In the genomic region with DNA sequence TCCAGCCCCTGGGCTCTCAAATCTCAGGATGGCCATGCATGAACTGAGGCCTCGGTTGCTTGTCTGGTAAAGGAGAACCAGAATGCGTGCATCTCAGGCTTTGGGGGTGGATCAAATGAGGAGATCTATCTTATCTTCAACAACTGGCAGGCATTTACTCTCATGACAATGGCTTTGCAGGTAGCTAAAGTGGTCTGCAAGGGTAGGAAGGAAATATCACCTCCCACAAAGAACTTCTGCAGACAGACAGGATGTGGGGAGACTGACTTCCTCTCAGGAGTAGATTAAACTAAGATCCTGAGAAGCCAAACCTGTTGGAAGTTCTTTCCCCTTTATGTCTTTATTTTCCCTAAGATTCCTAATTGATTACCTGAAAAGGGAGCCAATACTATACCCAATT, we compare ENCODE assay signal across 20 cellular contexts. TPM values are rescaled to one million over a fixed set of nuclear protein-coding genes. Genes with fewer than 3 reads are reported as not detected.
A peak's percentile ranks its signal among the peaks of the same experiment; 100 is the strongest.
DNase-seq lines count a peak whose midpoint lies in the region; ATAC-seq lines count a peak whose summit lies in the region.
"Had no signal": no experiment of that assay in that cellular context is flagged by ENCODE, and none has a peak within 500 bp of the region (broad histone marks: within the 10 kb centered on the region; RNA-seq: fewer than 3 reads in every experiment).

No MANE protein-coding gene starts in this region.

- DNase-seq in left ventricle myocardium superior (no peak), Right ventricle myocardium superior (no peak), immature natural killer cell (peak; percentile 28 to 41 (median 35)), A172 (ENCODE audit: low spot score) (no peak), AG08396 (ENCODE audit: low spot score) (no peak)
- no peak for DNase-seq in T-helper 2 cell treated with Interferon-gamma antibody and Interleukin-4, amounts not matched to agents 5 μg/mL and 100 μg/mL, for 36 hours (ENCODE audit: low spot score)
- DNase-seq: activated CD8-positive, alpha-beta memory T cell treated with anti-CD3 and anti-CD28 coated beads for 24 hours; amygdala; central memory CD4-positive, alpha-beta T cell; esophagus squamous epithelium; lower lobe of right lung; NCI-H1417 treated with DMSO at 0.1 percent for 48 hours; SIG-M5; T-helper 17 cell had no signal

- H3K9me3 Mint-ChIP-seq in T-helper 2 cell treated with Interferon-gamma antibody and Interleukin-4, amounts not matched to agents 5 μg/mL and 100 μg/mL, for 36 hours = no peaks in the 10 kb centered on the region
- H3K9me3 Mint-ChIP-seq in immature natural killer cell = no peaks in the 10 kb centered on the region
- H3K9me3 Mint-ChIP-seq: activated T-helper 1 cell treated with anti-CD3 and anti-CD28 coated beads, Interleukin-12 subunit alpha, Interleukin-12 subunit beta, Interleukin-2, Interleukin-4 antibody, amounts not matched to agents 30 ng/mL and 10 ng/mL and 1 ng/mL, durations not matched to agents 14 hours and 24 hours and 36 hours had no signal

- H3K27me3 Mint-ChIP-seq in T-helper 2 cell treated with Interferon-gamma antibody and Interleukin-4, amounts not matched to agents 5 μg/mL and 100 μg/mL, for 36 hours (ENCODE audit: low read depth) = peaks cover 2% of the 10 kb centered on the region
- H3K27me3 Mint-ChIP-seq in immature natural killer cell (ENCODE audit: low read depth in 3 of 3) = peaks cover 0 to 4% (median 2%) of the 10 kb centered on the region in 3 donors
- H3K27me3 Mint-ChIP-seq: stimulated activated memory B cell treated with anti-CD40 and anti-IgM and Interleukin-4, amounts not matched to agents 10 μg/mL and 1 μg/mL and 100 μg/mL, for 72 hours; T-helper 17 cell had no signal

- H3K36me3 Mint-ChIP-seq in T-helper 2 cell treated with Interferon-gamma antibody and Interleukin-4, amounts not matched to agents 5 μg/mL and 100 μg/mL, for 36 hours (ENCODE audit: low read depth) = no peaks in the 10 kb centered on the region
- no peaks in the 10 kb centered on the region for H3K36me3 Mint-ChIP-seq in immature natural killer cell
- H3K36me3 Mint-ChIP-seq: stimulated activated memory B cell treated with anti-CD40 and anti-IgM and Interleukin-4, amounts not matched to agents 10 μg/mL and 1 μg/mL and 100 μg/mL, for 72 hours had no signal

- H3K4me3 Mint-ChIP-seq in T-helper 2 cell treated with Interferon-gamma antibody and Interleukin-4, amounts not matched to agents 5 μg/mL and 100 μg/mL, for 36 hours = peak overlapping the region; percentile 10
- peak overlapping the region; percentile 64 to 81 (median 76) for H3K4me3 Mint-ChIP-seq in immature natural killer cell
- H3K4me3 Mint-ChIP-seq: activated T-helper 1 cell treated with anti-CD3 and anti-CD28 coated beads, Interleukin-12 subunit alpha, Interleukin-12 subunit beta, Interleukin-2, Interleukin-4 antibody, amounts not matched to agents 30 ng/mL and 10 ng/mL and 1 ng/mL, durations not matched to agents 14 hours and 24 hours and 36 hours; stimulated activated memory B cell treated with anti-CD40 and anti-IgM and Interleukin-4, amounts not matched to agents 10 μg/mL and 1 μg/mL and 100 μg/mL, for 72 hours; T-helper 17 cell had no signal

- intact Hi-C loops in left ventricle myocardium superior (cut with micrococcal nuclease) = no loop called here
- intact Hi-C loops in Right ventricle myocardium superior (cut with DNase I) = loop anchor here (10.0 kb wide), 1 partner anchor 96 kb away; no protein-coding TSS in a partner anchor

- H3K27ac Mint-ChIP-seq in T-helper 2 cell treated with Interferon-gamma antibody and Interleukin-4, amounts not matched to agents 5 μg/mL and 100 μg/mL, for 36 hours = no peak overlapping the region
- H3K27ac Mint-ChIP-seq in immature natural killer cell = peak overlapping the region; percentile 4 to 88 (median 82)
- H3K27ac Mint-ChIP-seq: activated T-helper 1 cell treated with anti-CD3 and anti-CD28 coated beads, Interleukin-12 subunit alpha, Interleukin-12 subunit beta, Interleukin-2, Interleukin-4 antibody, amounts not matched to agents 30 ng/mL and 10 ng/mL and 1 ng/mL, durations not matched to agents 14 hours and 24 hours and 36 hours; stimulated activated memory B cell treated with anti-CD40 and anti-IgM and Interleukin-4, amounts not matched to agents 10 μg/mL and 1 μg/mL and 100 μg/mL, for 72 hours; T-helper 17 cell had no signal

- H3K4me1 Mint-ChIP-seq in T-helper 2 cell treated with Interferon-gamma antibody and Interleukin-4, amounts not matched to agents 5 μg/mL and 100 μg/mL, for 36 hours (ENCODE audit: low read depth) = peaks cover 35% of the 10 kb centered on the region
- peaks cover 83% of the 10 kb centered on the region in 2 donors for H3K4me1 Mint-ChIP-seq in immature natural killer cell
- H3K4me1 Mint-ChIP-seq: stimulated activated memory B cell treated with anti-CD40 and anti-IgM and Interleukin-4, amounts not matched to agents 10 μg/mL and 1 μg/mL and 100 μg/mL, for 72 hours; T-helper 17 cell had no signal

- ATAC-seq in left ventricle myocardium superior (peak; percentile 20), Right ventricle myocardium superior (ENCODE audit: poor library complexity) (no peak), GM18520 (IDR thresholded peaks at IDR 0.05; ENCODE audit: unreplicated experiment) (no peak), GM18867 (IDR thresholded peaks at IDR 0.05; ENCODE audit: unreplicated experiment) (no peak)
- ATAC-seq: lower lobe of right lung; sciatic nerve; stimulated activated memory B cell treated with anti-CD40 and anti-IgM and Interleukin-4, amounts not matched to agents 10 μg/mL and 1 μg/mL and 100 μg/mL, for 72 hours; T-helper 17 cell had no signal

RNA-seq across cellular contexts. Expression of a gene that starts 7.8 kb away (rescaled TPM):
- total RNA-seq in left ventricle myocardium superior (27.4 TPM), Right ventricle myocardium superior (18.5 TPM)
- polyA plus RNA-seq in immature natural killer cell = 10 to 100 TPM in 1 of 3 donors, 1 to 10 TPM in 2; 6.9 to 15.8 (median 7.5) TPM
- not detected in 2 replicates for total RNA-seq in A172 (2014; rRNA removed; shearing (Covaris generic))
- total RNA-seq: activated T-helper 1 cell treated with anti-CD3 and anti-CD28 coated beads, Interleukin-12 subunit alpha, Interleukin-12 subunit beta, Interleukin-2, Interleukin-4 antibody, amounts not matched to agents 30 ng/mL and 10 ng/mL and 1 ng/mL, durations not matched to agents 14 hours and 24 hours and 36 hours; OCI-LY7; T-helper 17 cell had no signal

Comparison
In these comparisons a context has a peak if more than half of its experiments do, and no peak if none do; other contexts are left out.
1. DNase-seq: peak in immature natural killer cell (3 of 3); none in left ventricle myocardium superior (single experiment), Right ventricle myocardium superior (single experiment), T-helper 2 cell treated with Interferon-gamma antibody and Interleukin-4, amounts not matched to agents 5 μg/mL and 100 μg/mL, for 36 hours (single experiment), A172 (single experiment) and AG08396 (single experiment).
2. RNA of a gene that starts 7.8 kb away (total RNA-seq): 27.4 TPM in left ventricle myocardium superior (single experiment) and 18.5 TPM in Right ventricle myocardium superior (single experiment); not detected in A172; every median in the first group is over 10 times any median in the second.